In the genomic region with DNA sequence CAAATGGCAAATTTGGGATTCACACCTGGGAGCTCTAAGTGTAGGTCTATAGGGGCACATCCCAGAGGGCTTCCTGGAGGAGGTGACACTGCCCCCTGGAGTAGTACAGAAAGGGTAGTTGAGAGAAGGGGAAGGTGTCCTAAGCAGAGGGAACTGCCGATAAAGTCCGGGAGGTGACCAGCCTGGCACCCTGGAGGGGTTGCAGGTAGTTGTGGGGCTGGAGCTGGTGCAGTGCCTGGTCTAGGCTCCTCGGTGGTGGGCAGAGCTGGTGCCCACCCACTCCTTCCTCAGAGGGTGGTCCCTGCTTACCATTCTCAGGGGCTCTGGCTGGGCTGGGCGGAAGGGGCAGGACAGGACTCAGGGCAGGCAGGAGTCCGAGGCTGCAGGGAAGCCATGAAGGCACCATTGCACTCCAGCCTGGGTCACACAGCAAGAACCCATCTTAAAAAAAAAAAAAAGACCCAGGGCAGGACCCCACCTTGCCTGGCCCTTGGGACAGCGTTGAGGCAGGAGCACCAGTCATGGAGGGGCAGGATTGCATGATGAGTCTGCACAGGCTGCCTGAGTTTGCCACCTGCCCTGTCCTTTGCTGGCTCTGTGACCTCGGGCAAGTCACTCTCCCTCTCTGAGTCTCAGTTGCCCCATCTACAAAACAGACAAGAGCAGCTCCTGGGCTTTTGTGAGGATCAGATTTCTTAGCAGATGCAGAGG, we compare ENCODE assay signal across 12 cellular contexts. TPM values are rescaled to one million over a fixed set of nuclear protein-coding genes. Genes with fewer than 3 reads are reported as not detected.
DNase-seq lines count a peak whose midpoint lies in the region; ATAC-seq and TF ChIP-seq lines count a peak whose summit lies in the region.
"Had no signal": no experiment of that assay in that cellular context is flagged by ENCODE, and none has a peak within 500 bp of the region (broad histone marks: within the 10 kb centered on the region; RNA-seq: fewer than 3 reads in every experiment).

No MANE protein-coding gene starts in this region.

- no peaks in the 10 kb centered on the region for H3K79me1 ChIP-seq in H9 (ENCODE audit: insufficient read depth, low read depth, low read length, poor library complexity, severe bottlenecking)

- no peak overlapping the region for H3K23ac ChIP-seq in H9 (ENCODE audit: insufficient read length, low read depth, low read length)

- H2BK120ac ChIP-seq in H9 (ENCODE audit: low read depth, low read length, poor library complexity, severe bottlenecking): no peak overlapping the region

- H3K4me3 Mint-ChIP-seq in CD4-positive, alpha-beta memory T cell: peak overlapping the region in 4 of 8 donors; percentile 3 to 48 (median 24)
- H3K4me3 Mint-ChIP-seq in H9 (0 out of 5 replicates have a peak overlapping the region, but pooled peaks of 1 of the 2 experiments have one; percentile 9), nephron progenitor cell (no peak overlapping the region)
- H3K4me3 Mint-ChIP-seq in activated naive CD8-positive, alpha-beta T cell: peak overlapping the region; percentile 47

- H2BK20ac ChIP-seq in H9 (ENCODE audit: low read depth, low read length, poor library complexity, severe bottlenecking): no peak overlapping the region

- peaks cover 39% of the 10 kb centered on the region for H3K4me1 ChIP-seq in CD4-positive, alpha-beta memory T cell (ENCODE audit: insufficient read depth, low read length)
- no peaks in the 10 kb centered on the region; the same call in 1 of the 2 replicates for H3K4me1 ChIP-seq in H9 (ENCODE audit: insufficient read depth, low read length)
- H3K4me1 ChIP-seq: breast epithelium had no signal

- no peak overlapping the region for H3K56ac ChIP-seq in H9 (ENCODE audit: insufficient read length, low read depth, low read length)

- H3K4me1 Mint-ChIP-seq in CD4-positive, alpha-beta memory T cell: peaks cover 22 to 45% (median 33%) of the 10 kb centered on the region in 4 donors
- peaks cover 10 to 22% of the 10 kb centered on the region in 2 experiments for H3K4me1 Mint-ChIP-seq in H9
- H3K4me1 Mint-ChIP-seq in activated naive CD8-positive, alpha-beta T cell (ENCODE audit: low read depth): peaks cover 52% of the 10 kb centered on the region
- peaks cover 26% of the 10 kb centered on the region for H3K4me1 Mint-ChIP-seq in nephron progenitor cell

- no peaks in the 10 kb centered on the region for H3K79me2 ChIP-seq in H9 (ENCODE audit: insufficient read depth, low read length)

- DNase-seq in CD4-positive, alpha-beta memory T cell: no peak
- DNase-seq in H9 (no peak), nephron progenitor cell (no peak), cerebellum (ENCODE audit: low spot score) (no peak), NCI-H774 (lab: John Stamatoyannopoulos, UW) (no peak)
- DNase-seq: DMS153, NCI-H526 treated with DMSO at 0.1 percent for 48 hours, SHP77 treated with DMSO at 0.1 percent for 48 hours had no signal

- no peak overlapping the region for H4K5ac ChIP-seq in H9 (ENCODE audit: insufficient read length, low read depth, low read length)

- no peak overlapping the region for H4K8ac ChIP-seq in H9 (replicated peaks; ENCODE audit: insufficient read length, low read depth, low read length)

- CTCF ChIA-PET in CD4-positive, alpha-beta memory T cell (lab: Charles Lee; ENCODE audit: partially characterized antibody): interaction anchor here (2.5 kb wide), 1 partner anchor 54 kb away, joined by 8 read pairs; the partner anchor contains the start of gene SPNS1

- no peak overlapping the region for H3K9ac ChIP-seq in H9 (ENCODE audit: extremely low read depth, insufficient read length, low read length)

- H3K9me3 Mint-ChIP-seq in CD4-positive, alpha-beta memory T cell: no peaks in the 10 kb centered on the region
- H3K9me3 Mint-ChIP-seq in H9 (no peaks in the 10 kb centered on the region), nephron progenitor cell (no peaks in the 10 kb centered on the region)
- no peaks in the 10 kb centered on the region for H3K9me3 Mint-ChIP-seq in activated naive CD8-positive, alpha-beta T cell (ENCODE audit: low read depth)

- no peaks in the 10 kb centered on the region for H4K20me1 ChIP-seq in H9 (ENCODE audit: control insufficient read depth, insufficient read depth, insufficient read length)

- peak overlapping the region in 6 of 7 donors; percentile 55 to 87 (median 65) for H3K27ac Mint-ChIP-seq in CD4-positive, alpha-beta memory T cell
- H3K27ac Mint-ChIP-seq in H9 (peak overlapping the region in 1 of 3 experiments; percentile 77; a peak in 2 of 7 replicates), nephron progenitor cell (peak overlapping the region; percentile 59)
- peak overlapping the region; percentile 90 for H3K27ac Mint-ChIP-seq in activated naive CD8-positive, alpha-beta T cell

- H3K27me3 ChIP-seq in CD4-positive, alpha-beta memory T cell (ENCODE audit: insufficient read depth, low read length): no peaks in the 10 kb centered on the region
- no peaks in the 10 kb centered on the region for H3K27me3 ChIP-seq in H9 (ENCODE audit: insufficient read depth, low read length)
- H3K27me3 ChIP-seq: breast epithelium had no signal

- no peak overlapping the region for H3K4ac ChIP-seq in H9 (ENCODE audit: low read depth, low read length)

- H3K27me3 Mint-ChIP-seq in CD4-positive, alpha-beta memory T cell: no peaks in the 10 kb centered on the region
- H3K27me3 Mint-ChIP-seq in H9 (ENCODE audit: low read depth) (no peaks in the 10 kb centered on the region), nephron progenitor cell (ENCODE audit: low read depth, poor library complexity) (peaks cover 4% of the 10 kb centered on the region)
- no peaks in the 10 kb centered on the region for H3K27me3 Mint-ChIP-seq in activated naive CD8-positive, alpha-beta T cell

- no peaks in the 10 kb centered on the region for H3K9me3 ChIP-seq in CD4-positive, alpha-beta memory T cell (ENCODE audit: control insufficient read depth in 1 of 2, low read length in 2 of 2)
- no peaks in the 10 kb centered on the region for H3K9me3 ChIP-seq in H9 (ENCODE audit: control insufficient read depth, low read depth, low read length)
- H3K9me3 ChIP-seq: breast epithelium had no signal

- no peak overlapping the region for H2BK5ac ChIP-seq in H9 (ENCODE audit: insufficient read length, low read length)

- TF ChIP-seq CTCF in H9 (conservative IDR thresholded peaks at IDR 0.05) (0 out of 3 replicates have a peak, but pooled peaks have one; percentile 14), nephron progenitor cell (IDR thresholded peaks at IDR 0.05) (no peak)

- no peak for ATAC-seq in HG02798 (IDR thresholded peaks at IDR 0.05; ENCODE audit: poor library complexity, unreplicated experiment)

- no CpG with 5 or more reads among the region's 7 CpGs for WGBS in H9 (ENCODE audit: extremely low coverage, insufficient read length, low lambda C conversion rate)

- H2BK15ac ChIP-seq in H9 (ENCODE audit: low read depth, low read length): no peak overlapping the region

- no peak overlapping the region for H2AFZ ChIP-seq in H9 (ENCODE audit: low read length)

- H3K14ac ChIP-seq in H9 (ENCODE audit: insufficient read depth, low read length): no peak overlapping the region

- no peaks in the 10 kb centered on the region for H3K36me3 ChIP-seq in CD4-positive, alpha-beta memory T cell (ENCODE audit: insufficient read depth, low read length)
- H3K36me3 ChIP-seq: breast epithelium had no signal

- H4K91ac ChIP-seq in H9 (ENCODE audit: insufficient read length, low read depth, low read length): no peak overlapping the region

- POLR2A ChIA-PET in CD4-positive, alpha-beta memory T cell (lab: Charles Lee; ENCODE audit: partially characterized antibody): interaction anchor here (0.7 to 1.7 kb wide), 7 partner anchors 8 to 55 kb away, joined by 3 to 13 read pairs (median 4); partner anchors contain the start of gene LAT

- intact Hi-C loops in CD4-positive, alpha-beta memory T cell (cut with micrococcal nuclease): loop anchor here (1.0 kb wide), 1 partner anchor 15 kb away; no protein-coding TSS in a partner anchor

- H3K36me3 Mint-ChIP-seq in CD4-positive, alpha-beta memory T cell: no peaks in the 10 kb centered on the region
- no peaks in the 10 kb centered on the region for H3K36me3 Mint-ChIP-seq in H9 (ENCODE audit: insufficient read depth in 1 of 3, low read depth in 3 of 3)
- H3K36me3 Mint-ChIP-seq in activated naive CD8-positive, alpha-beta T cell: no peaks in the 10 kb centered on the region
- H3K36me3 Mint-ChIP-seq in nephron progenitor cell (ENCODE audit: low read depth): no peaks in the 10 kb centered on the region

- no peak overlapping the region for H2BK12ac ChIP-seq in H9 (ENCODE audit: insufficient read length, low read depth, low read length)

- no peak overlapping the region for H3T11ph ChIP-seq in H9 (ENCODE audit: low read length)

- H2AK5ac ChIP-seq in H9 (ENCODE audit: insufficient read length, low read length): no peak overlapping the region

- H3K27ac ChIP-seq in CD4-positive, alpha-beta memory T cell (ENCODE audit: low read depth, low read length): no peak overlapping the region
- no peak overlapping the region for H3K27ac ChIP-seq in H9 (ENCODE audit: insufficient read length, low read depth, low read length)
- H3K27ac ChIP-seq: breast epithelium had no signal

- H3K4me2 ChIP-seq in H9 (ENCODE audit: insufficient read depth, insufficient read length, low read length): no peak overlapping the region

- no peak overlapping the region for H3K4me3 ChIP-seq in CD4-positive, alpha-beta memory T cell (ENCODE audit: low read length in 2 of 2)
- H3K4me3 ChIP-seq: breast epithelium, skin epidermis had no signal

- H3K18ac ChIP-seq in H9 (ENCODE audit: insufficient read length, low read depth, low read length): no peak overlapping the region

- no peaks in the 10 kb centered on the region for H3K23me2 ChIP-seq in H9 (ENCODE audit: insufficient read length, low read depth, low read length, poor library complexity, severe bottlenecking)

RNA-seq across cellular contexts. Expression of gene LAT, which starts 43.8 kb away (rescaled TPM):
- total RNA-seq in CD4-positive, alpha-beta memory T cell: 100 to 1,000 TPM; 342 to 349 TPM
- 100 to 1,000 TPM; 310 to 455 TPM for polyA plus RNA-seq in CD4-positive, alpha-beta memory T cell
- 3.7 and 4.3 TPM in 2 replicates for total RNA-seq in H9 (2021)
- total RNA-seq in cerebellum: 1.3 TPM

RNA-seq across cellular contexts. Expression of gene SPNS1, which starts 54.0 kb away (rescaled TPM):
- total RNA-seq in CD4-positive, alpha-beta memory T cell: 10 to 100 TPM; 31.0 to 34.4 TPM
- 10 to 100 TPM; 28.2 to 30.4 TPM for polyA plus RNA-seq in CD4-positive, alpha-beta memory T cell
- 38.6 and 40.2 TPM in 2 replicates for total RNA-seq in H9 (2021)
- total RNA-seq in cerebellum: 19.6 TPM

Comparison
In these comparisons a context has a peak if more than half of its experiments do, and no peak if none do; other contexts are left out.
1. RNA of gene LAT, which starts 43.8 kb away (total RNA-seq): 342 to 349 TPM in CD4-positive, alpha-beta memory T cell; 3.7 to 4.3 TPM in H9 and 1.3 TPM in cerebellum (single experiment); every median in the first group is over 10 times any median in the second.